10 cellular contexts compared by ENCODE assay signal in the genomic region with DNA sequence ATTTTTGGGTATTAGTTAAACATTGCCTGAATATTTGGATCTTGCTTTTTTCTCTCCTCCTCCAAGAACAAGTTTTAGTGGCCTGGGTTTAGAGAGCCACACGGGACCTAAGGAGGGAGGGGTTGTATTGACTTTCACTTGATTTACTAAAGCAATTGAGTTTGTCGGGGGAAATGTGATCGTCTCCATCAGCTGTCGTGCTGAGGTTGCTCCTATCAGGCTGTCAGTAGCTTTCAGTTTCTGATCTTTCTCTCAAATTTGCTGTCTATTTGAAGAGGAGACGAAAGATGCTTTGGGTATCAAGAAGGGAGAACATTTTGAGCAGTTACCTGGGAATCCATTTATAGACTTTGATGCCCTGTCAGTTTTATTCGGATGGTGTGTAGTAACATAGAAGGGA.
DNase-seq lines count a peak whose midpoint lies in the region; ATAC-seq and TF ChIP-seq lines count a peak whose summit lies in the region.
"Had no signal": no experiment of that assay in that cellular context is flagged by ENCODE, and none has a peak within 500 bp of the region (broad histone marks: within the 10 kb centered on the region; RNA-seq: fewer than 3 reads in every experiment).

No MANE protein-coding gene starts in this region.

- ATAC-seq in GM18498 (IDR thresholded peaks at IDR 0.05; ENCODE audit: unreplicated experiment): peak; percentile 89
- ATAC-seq in GM21423 (IDR thresholded peaks at IDR 0.05; ENCODE audit: unreplicated experiment): peak; percentile 72
- peak; percentile 84 for ATAC-seq in HG03432 (IDR thresholded peaks at IDR 0.05; ENCODE audit: unreplicated experiment)
- ATAC-seq in left lobe of liver: no peak
- ATAC-seq in gastroesophageal sphincter: no peak

- no peak for TF ChIP-seq POLR2A in gastroesophageal sphincter (IDR thresholded peaks at IDR 0.05)

- H4K5ac ChIP-seq in mesendoderm (ENCODE audit: low read length): no peak overlapping the region

- H3K27me3 ChIP-seq in gastroesophageal sphincter (no peaks in the 10 kb centered on the region), mesendoderm (ENCODE audit: insufficient read depth, low read length, poor library complexity) (no peaks in the 10 kb centered on the region)
- no peaks in the 10 kb centered on the region for H3K27me3 ChIP-seq in effector memory CD4-positive, alpha-beta T cell (replicated peaks; ENCODE audit: control insufficient read depth, insufficient read depth, low read length, poor library complexity, severe bottlenecking)

- H3K9ac ChIP-seq in mesendoderm (ENCODE audit: low read length): no peak overlapping the region

- no peak overlapping the region for H4K8ac ChIP-seq in mesendoderm (ENCODE audit: low read depth, low read length)

- no peak overlapping the region for H2AK5ac ChIP-seq in mesendoderm (ENCODE audit: low read length)

- H3K56ac ChIP-seq in mesendoderm (ENCODE audit: low read length): no peak overlapping the region

- H3K79me2 ChIP-seq in mesendoderm (ENCODE audit: control insufficient read depth, insufficient read depth, low read length): no peaks in the 10 kb centered on the region

- no peak overlapping the region for H3K23ac ChIP-seq in mesendoderm (ENCODE audit: low read length)

- H2BK5ac ChIP-seq in mesendoderm (ENCODE audit: low read length): no peak overlapping the region

- no peak overlapping the region for H3K18ac ChIP-seq in mesendoderm (ENCODE audit: low read length)

- H3K36me3 ChIP-seq in gastroesophageal sphincter: no peaks in the 10 kb centered on the region
- H3K36me3 ChIP-seq in mesendoderm (ENCODE audit: control insufficient read depth, insufficient read depth, low read length): no peaks in the 10 kb centered on the region
- H3K36me3 ChIP-seq in effector memory CD4-positive, alpha-beta T cell (ENCODE audit: control insufficient read depth, insufficient read depth, low read length): no peaks in the 10 kb centered on the region

- peaks cover 13 to 63% (median 28%) of the 10 kb centered on the region in 3 donors for H3K4me1 ChIP-seq in gastroesophageal sphincter
- peaks cover 2% of the 10 kb centered on the region for H3K4me1 ChIP-seq in mesendoderm (ENCODE audit: control insufficient read depth, low read depth, low read length)
- H3K4me1 ChIP-seq in effector memory CD4-positive, alpha-beta T cell (ENCODE audit: control insufficient read depth, insufficient read depth, low read length, poor library complexity, severe bottlenecking): no peaks in the 10 kb centered on the region

- H3K4me2 ChIP-seq in mesendoderm (ENCODE audit: low read length): no peak overlapping the region

- H3K79me1 ChIP-seq in mesendoderm (ENCODE audit: low read length): no peaks in the 10 kb centered on the region

- no peaks in the 10 kb centered on the region for H3K9me3 ChIP-seq in gastroesophageal sphincter
- no peaks in the 10 kb centered on the region for H3K9me3 ChIP-seq in effector memory CD4-positive, alpha-beta T cell (ENCODE audit: control insufficient read depth, low read length)

- WGBS in gastroesophageal sphincter (ENCODE audit: low coverage in 1 of 2), 2 donors: 64 to 85% methylated on average over 6 of the region's 6 CpGs
- WGBS in mesendoderm (ENCODE audit: extremely low coverage, insufficient coverage, low lambda C conversion rate): no CpG with 5 or more reads among the region's 6 CpGs

- TF ChIP-seq EP300 in gastroesophageal sphincter (IDR thresholded peaks at IDR 0.05): no peak

- no peak overlapping the region for H3K4ac ChIP-seq in mesendoderm (ENCODE audit: low read depth, low read length)

- H3K4me3 ChIP-seq in gastroesophageal sphincter (no peak overlapping the region), mesendoderm (ENCODE audit: low read length) (no peak overlapping the region)
- no peak overlapping the region for H3K4me3 ChIP-seq in effector memory CD4-positive, alpha-beta T cell (ENCODE audit: insufficient read depth, low read depth, low read length, poor library complexity, severe bottlenecking)

- H3K27ac ChIP-seq in gastroesophageal sphincter: no peak overlapping the region
- H3K27ac ChIP-seq in mesendoderm (ENCODE audit: low read depth, low read length): no peak overlapping the region
- H3K27ac ChIP-seq in effector memory CD4-positive, alpha-beta T cell (ENCODE audit: insufficient read depth, low read length, poor library complexity, severe bottlenecking): no peak overlapping the region
- H3K27ac ChIP-seq: epithelial cell of prostate had no signal

- peak; percentile 70 for DNase-seq in left kidney (ENCODE audit: low read depth, low spot score)
- DNase-seq in left lobe of liver (ENCODE audit: low spot score): no peak
- DNase-seq in mesendoderm: no peak
- no peak for DNase-seq in effector memory CD4-positive, alpha-beta T cell
- DNase-seq: RPMI8226 had no signal

- H2BK15ac ChIP-seq in mesendoderm (replicated peaks; ENCODE audit: low read depth): no peak overlapping the region

- no peak for TF ChIP-seq CTCF in gastroesophageal sphincter (IDR thresholded peaks at IDR 0.05)

- no peak overlapping the region for H2BK120ac ChIP-seq in mesendoderm (ENCODE audit: low read depth, low read length)

Comparison
In these comparisons a context has a peak if more than half of its experiments do, and no peak if none do; other contexts are left out.
1. ATAC-seq: peak in GM18498 (single experiment), GM21423 (single experiment) and HG03432 (single experiment); none in left lobe of liver (single experiment) and gastroesophageal sphincter (single experiment).